Comparison of ENCODE assay signal across 8 cellular contexts in the genomic region with DNA sequence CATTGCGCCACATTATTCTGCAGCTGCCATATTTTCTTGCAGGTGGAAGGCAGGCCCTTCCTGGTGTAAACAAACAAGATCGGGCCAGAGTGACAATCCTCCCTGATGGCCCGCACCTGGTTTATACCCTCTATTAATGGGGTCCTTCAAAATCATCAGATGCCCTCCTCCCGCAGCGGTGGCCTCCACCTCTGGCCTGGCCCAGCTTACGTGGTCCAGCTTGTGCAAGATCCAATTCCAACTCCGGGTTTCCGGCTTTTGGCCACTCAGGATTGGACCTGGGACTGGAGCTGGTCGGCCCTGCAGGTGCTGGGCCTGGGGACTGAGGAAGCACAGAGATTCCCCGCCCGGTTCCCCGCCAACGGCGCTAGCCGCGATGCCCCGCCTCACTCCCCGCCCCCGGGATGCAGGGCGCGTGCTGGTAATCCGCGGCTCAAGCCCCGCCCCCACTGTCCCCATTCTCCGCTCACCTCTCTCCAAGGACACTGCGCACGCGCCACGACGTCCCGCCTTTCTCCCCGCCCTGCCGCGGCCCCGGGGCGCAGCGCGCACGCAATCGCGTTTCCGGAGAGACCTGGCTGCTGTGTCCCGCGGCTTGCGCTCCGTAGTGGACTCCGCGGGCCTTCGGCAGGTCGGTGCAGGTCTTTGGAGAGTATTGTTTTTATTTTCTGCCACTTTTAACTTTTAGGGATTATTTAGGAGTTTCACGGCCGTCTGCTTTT. TPM values are rescaled to one million over a fixed set of nuclear protein-coding genes. Genes with fewer than 3 reads are reported as not detected.
DNase-seq lines count a peak whose midpoint lies in the region; ATAC-seq and TF ChIP-seq lines count a peak whose summit lies in the region.

TMEM14B (plus strand) TSS at position 555 of the 722 bp plus-strand sequence. CDS start 1,441 bp downstream, outside the sequence.

- H3K36me3 ChIP-seq in ascending aorta (peaks cover 18 to 20% of the 10 kb centered on the region in 2 donors), rectal smooth muscle tissue (ENCODE audit: control insufficient read depth, insufficient read depth, low read length) (peaks cover 4% of the 10 kb centered on the region), aorta (ENCODE audit: control insufficient read depth in 1 of 2, insufficient read depth in 2 of 2, low read length in 1 of 2) (no peaks in the 10 kb centered on the region)

- WGBS in right cardiac atrium = 1% methylated on average over 52 of the region's 52 CpGs
- WGBS in aorta, 2 donors = 2% methylated on average over 50 to 52 of the region's 52 CpGs

- TF ChIP-seq CTCF in ascending aorta (IDR thresholded peaks at IDR 0.05) = no peak

- peaks cover 14 to 20% of the 10 kb centered on the region in 2 donors for H3K4me1 ChIP-seq in ascending aorta
- peaks cover 10% of the 10 kb centered on the region for H3K4me1 ChIP-seq in right cardiac atrium (ENCODE audit: control insufficient read depth, insufficient read depth, low read length)
- H3K4me1 ChIP-seq in rectal smooth muscle tissue (ENCODE audit: control insufficient read depth, insufficient read depth, low read length) = peaks cover 10% of the 10 kb centered on the region
- peaks cover 0 to 2% of the 10 kb centered on the region in 2 donors for H3K4me1 ChIP-seq in aorta (ENCODE audit: control insufficient read depth in 1 of 2, insufficient read depth in 2 of 2, low read length in 2 of 2)

- H3K27me3 ChIP-seq in ascending aorta = no peaks in the 10 kb centered on the region
- no peaks in the 10 kb centered on the region for H3K27me3 ChIP-seq in right cardiac atrium (ENCODE audit: control insufficient read depth, insufficient read depth)
- H3K27me3 ChIP-seq in rectal smooth muscle tissue (ENCODE audit: control insufficient read depth, insufficient read depth, low read length) = no peaks in the 10 kb centered on the region
- H3K27me3 ChIP-seq in aorta (ENCODE audit: control insufficient read depth in 1 of 2, insufficient read depth in 2 of 2, low read length in 1 of 2) = no peaks in the 10 kb centered on the region

- ATAC-seq in GM18499 (IDR thresholded peaks at IDR 0.05; ENCODE audit: insufficient read depth, unreplicated experiment) = peak; percentile 84
- peak; percentile 94 for ATAC-seq in HG02943 (IDR thresholded peaks at IDR 0.05; ENCODE audit: low read depth, unreplicated experiment)
- ATAC-seq in right cardiac atrium = peak; percentile 99 to 100
- ATAC-seq in aorta (ENCODE audit: low FRiP score) = peak; percentile 100

- peak within 1 kb of the TSS; percentile 53 for H3K9ac ChIP-seq in rectal smooth muscle tissue (ENCODE audit: low read length)

- DNase-seq in NCI-H187 treated with DMSO at 0.1 percent for 48 hours (lab: John Stamatoyannopoulos, UW) (peak; percentile 95), ascending aorta (ENCODE audit: low spot score in 2 of 2) (peak; percentile 95 to 100), right cardiac atrium (peak; percentile 100), aorta (peak; percentile 100)

- H3K4me3 ChIP-seq in ascending aorta = peak within 1 kb of the TSS; percentile 87 to 88
- H3K4me3 ChIP-seq in right cardiac atrium (ENCODE audit: low read length) = peak within 1 kb of the TSS; percentile 77
- H3K4me3 ChIP-seq in rectal smooth muscle tissue (ENCODE audit: low read length) = peak within 1 kb of the TSS; percentile 77
- H3K4me3 ChIP-seq in aorta (ENCODE audit: low read length in 2 of 2) = peak within 1 kb of the TSS; percentile 71 to 96

- intact Hi-C loops in T-helper 2 cell treated with Interferon-gamma antibody and Interleukin-4, amounts not matched to agents 100 ng/mL and 5 ng/mL, for 36 hours (cut with micrococcal nuclease) = loop anchor here (1.0 to 2.0 kb wide), 6 partner anchors 24 to 345 kb away; partner anchors contain the start of genes C6orf52, MAK, PAK1IP1 and SMIM13
- intact Hi-C loops in ascending aorta (cut with DNase I) (loop anchor here (1.0 to 10.0 kb wide), 3 partner anchors 25 to 343 kb away; partner anchors contain the start of genes C6orf52 and PAK1IP1), right cardiac atrium (cut with DNase I) (loop anchor here in 1 of 4 donors (10.0 kb wide), 1 partner anchor 53 kb away; the partner anchor contains the start of genes C6orf52 and PAK1IP1), aorta (cut with DNase I) (loop anchor here (2.0 kb wide), 1 partner anchor 25 kb away; the partner anchor contains the start of gene TMEM14C (in 2 of the 2))

- H3K9me3 ChIP-seq in ascending aorta (no peaks in the 10 kb centered on the region), right cardiac atrium (ENCODE audit: control insufficient read depth, low read length) (no peaks in the 10 kb centered on the region), aorta (ENCODE audit: control insufficient read depth, low read length) (no peaks in the 10 kb centered on the region)

- peak within 1 kb of the TSS; percentile 77 to 78 for H3K27ac ChIP-seq in ascending aorta
- H3K27ac ChIP-seq in right cardiac atrium (ENCODE audit: low read length) = peak within 1 kb of the TSS; percentile 52
- peak within 1 kb of the TSS; percentile 69 for H3K27ac ChIP-seq in rectal smooth muscle tissue (ENCODE audit: low read depth, low read length)
- H3K27ac ChIP-seq in aorta (ENCODE audit: low read depth in 1 of 2, low read length in 2 of 2) = peak within 1 kb of the TSS in 1 of 2 donors; percentile 75

RNA-seq across cellular contexts. Expression of gene TMEM14B, which starts in this region (rescaled TPM):
- total RNA-seq in T-helper 2 cell treated with Interferon-gamma antibody and Interleukin-4, amounts not matched to agents 100 ng/mL and 5 ng/mL, for 36 hours = 84.9 and 91.0 TPM in 2 replicates
- total RNA-seq in ascending aorta (59.1 TPM), right cardiac atrium (100 to 1,000 TPM in 2 of 4 donors, 10 to 100 TPM in 2; 92.6 to 113 (median 105) TPM), aorta (10 to 100 TPM; 50.3 to 51.9 TPM)
- polyA plus RNA-seq in right cardiac atrium (141 TPM), aorta (100 to 1,000 TPM in 1 of 2 donors, 10 to 100 TPM in 1; 72.7 to 111 TPM)
